ENCODE assay signal across 21 cellular contexts in genomic region chr20:41080866-41081265, GRCh38. TPM values are rescaled to one million over a fixed set of nuclear protein-coding genes. Genes with fewer than 3 reads are reported as not detected.
DNase-seq lines count a peak whose midpoint lies in the region; ATAC-seq and TF ChIP-seq lines count a peak whose summit lies in the region.
"Had no signal": no experiment of that assay in that cellular context is flagged by ENCODE, and none has a peak within 500 bp of the region (broad histone marks: within the 10 kb centered on the region; RNA-seq: fewer than 3 reads in every experiment).

No MANE protein-coding gene starts in this region.

- no peak overlapping the region for H3K4me3 ChIP-seq in fibroblast of lung (replicated peaks in 1 of 4; ENCODE audit: control extremely low read depth in 1 of 4, insufficient read depth in 1 of 4, low read depth in 3 of 4, low read length in 4 of 4)
- no peak overlapping the region for H3K4me3 ChIP-seq in uterus
- H3K4me3 ChIP-seq: BLaER1 treated with 17β-estradiol and CSF1 and Interleukin-3, amounts not matched to agents 10 nM and 100 nM; upper lobe of left lung had no signal

- DNase-seq in activated naive CD4-positive, alpha-beta T cell treated with anti-CD3 and anti-CD28 coated beads, Interleukin-2, amount 10 ng/mL, durations not matched to agents 7 days and 5 days, result no peak
- DNase-seq in T-helper 17 cell (no peak), fibroblast of lung (ENCODE audit: low read depth in 2 of 2) (peak; percentile 36 to 67), GM19240 (ENCODE audit: insufficient read length, low spot score) (no peak), omental fat pad (ENCODE audit: low spot score) (no peak), uterus (no peak)
- DNase-seq: activated CD4-positive, alpha-beta T cell treated with anti-CD3 and anti-CD28 coated beads, Interleukin-2, amount 50 U/mL, for 48 hours; activated T-cell treated with anti-CD3 and anti-CD28 coated beads for 4 hours; Calu3; head of caudate nucleus; NCI-H1105 treated with DMSO at 0.1 percent for 48 hours; NCI-H2029 treated with DMSO at 0.1 percent for 48 hours; NCI-H345; NCI-H774; nucleus accumbens; upper lobe of left lung had no signal

- ATAC-seq in T-helper 17 cell (no peak), omental fat pad (ENCODE audit: low FRiP score) (no peak)
- no peak for ATAC-seq in stimulated activated memory B cell treated with anti-CD40 and anti-IgM and Interleukin-4, amounts not matched to agents 10 μg/mL and 1 μg/mL and 100 μg/mL, for 72 hours

- H3K36me3 ChIP-seq in fibroblast of lung (ENCODE audit: control insufficient read depth, insufficient read depth, low read length) (peaks cover 13% of the 10 kb centered on the region), uterus (no peaks in the 10 kb centered on the region)

- H3K27ac ChIP-seq in fibroblast of lung (ENCODE audit: insufficient read depth, low read length) (no peak overlapping the region), uterus (no peak overlapping the region)
- H3K27ac ChIP-seq: BLaER1 treated with 17β-estradiol and CSF1 and Interleukin-3, amounts not matched to agents 10 nM and 100 nM; HL-60 had no signal

- H3K27me3 Mint-ChIP-seq in activated naive CD4-positive, alpha-beta T cell treated with anti-CD3 and anti-CD28 coated beads, Interleukin-2, amount 50 U/mL, for 24 hours, result no peaks in the 10 kb centered on the region
- H3K27me3 Mint-ChIP-seq in activated naive CD4-positive, alpha-beta T cell treated with anti-CD3 and anti-CD28 coated beads, Interleukin-2, amount 10 ng/mL, durations not matched to agents 7 days and 5 days, result no peaks in the 10 kb centered on the region
- no peaks in the 10 kb centered on the region for H3K27me3 Mint-ChIP-seq in T-helper 17 cell
- H3K27me3 Mint-ChIP-seq in stimulated activated memory B cell treated with anti-CD40 and anti-IgM and Interleukin-4, amounts not matched to agents 10 μg/mL and 1 μg/mL and 100 μg/mL, for 72 hours, result no peaks in the 10 kb centered on the region
- H3K27me3 Mint-ChIP-seq: brain had no signal

- peaks cover 60% of the 10 kb centered on the region for H3K4me1 Mint-ChIP-seq in activated naive CD4-positive, alpha-beta T cell treated with anti-CD3 and anti-CD28 coated beads, Interleukin-2, amount 50 U/mL, for 24 hours
- H3K4me1 Mint-ChIP-seq in activated naive CD4-positive, alpha-beta T cell treated with anti-CD3 and anti-CD28 coated beads, Interleukin-2, amount 10 ng/mL, durations not matched to agents 7 days and 5 days, result peaks cover 45% of the 10 kb centered on the region
- peaks cover 42% of the 10 kb centered on the region for H3K4me1 Mint-ChIP-seq in T-helper 17 cell
- peaks cover 25% of the 10 kb centered on the region for H3K4me1 Mint-ChIP-seq in stimulated activated memory B cell treated with anti-CD40 and anti-IgM and Interleukin-4, amounts not matched to agents 10 μg/mL and 1 μg/mL and 100 μg/mL, for 72 hours

- intact Hi-C loops in uterus (cut with DNase I; ENCODE audit: low total_unique reads), result no loop called here

- no peaks in the 10 kb centered on the region for H3K27me3 ChIP-seq in fibroblast of lung (ENCODE audit: control insufficient read depth, insufficient read depth, low read length)
- H3K27me3 ChIP-seq in uterus, result no peaks in the 10 kb centered on the region
- H3K27me3 ChIP-seq: BLaER1 treated with 17β-estradiol and CSF1 and Interleukin-3, amounts not matched to agents 10 nM and 100 nM; upper lobe of left lung had no signal

- CTCF ChIA-PET in activated naive CD4-positive, alpha-beta T cell treated with anti-CD3 and anti-CD28 coated beads, Interleukin-2, amount 10 ng/mL, durations not matched to agents 7 days and 5 days (lab: Charles Lee), result interaction anchor here (8.7 kb wide), 1 partner anchor 90 kb away, joined by 53 read pairs; no protein-coding TSS in a partner anchor

- no peaks in the 10 kb centered on the region for H4K20me1 ChIP-seq in fibroblast of lung (ENCODE audit: control insufficient read depth, extremely low read depth, insufficient read depth, low read length)

- no peaks in the 10 kb centered on the region for H3K9me3 ChIP-seq in T-helper 17 cell (ENCODE audit: control insufficient read depth, low read length, poor library complexity, severe bottlenecking)
- H3K9me3 ChIP-seq in fibroblast of lung (ENCODE audit: control insufficient read depth, insufficient read depth, low read depth, low read length), result no peaks in the 10 kb centered on the region
- no peaks in the 10 kb centered on the region for H3K9me3 ChIP-seq in uterus
- H3K9me3 ChIP-seq: BLaER1 treated with 17β-estradiol and CSF1 and Interleukin-3, amounts not matched to agents 10 nM and 100 nM; upper lobe of left lung had no signal

- H3K9me3 Mint-ChIP-seq in activated naive CD4-positive, alpha-beta T cell treated with anti-CD3 and anti-CD28 coated beads, Interleukin-2, amount 50 U/mL, for 24 hours, result no peaks in the 10 kb centered on the region
- no peaks in the 10 kb centered on the region for H3K9me3 Mint-ChIP-seq in activated naive CD4-positive, alpha-beta T cell treated with anti-CD3 and anti-CD28 coated beads, Interleukin-2, amount 10 ng/mL, durations not matched to agents 7 days and 5 days
- H3K9me3 Mint-ChIP-seq in stimulated activated memory B cell treated with anti-CD40 and anti-IgM and Interleukin-4, amounts not matched to agents 10 μg/mL and 1 μg/mL and 100 μg/mL, for 72 hours, result no peaks in the 10 kb centered on the region
- H3K9me3 Mint-ChIP-seq: brain had no signal

- H3K9ac ChIP-seq in fibroblast of lung (ENCODE audit: insufficient read depth, low read length), result no peak overlapping the region
- H3K9ac ChIP-seq: BLaER1 treated with 17β-estradiol and CSF1 and Interleukin-3, amounts not matched to agents 10 nM and 100 nM had no signal

- H3K27ac Mint-ChIP-seq in activated naive CD4-positive, alpha-beta T cell treated with anti-CD3 and anti-CD28 coated beads, Interleukin-2, amount 50 U/mL, for 24 hours, result peak overlapping the region; percentile 48
- no peak overlapping the region for H3K27ac Mint-ChIP-seq in activated naive CD4-positive, alpha-beta T cell treated with anti-CD3 and anti-CD28 coated beads, Interleukin-2, amount 10 ng/mL, durations not matched to agents 7 days and 5 days
- H3K27ac Mint-ChIP-seq in T-helper 17 cell, result peak overlapping the region; percentile 82
- peak overlapping the region; percentile 25 for H3K27ac Mint-ChIP-seq in stimulated activated memory B cell treated with anti-CD40 and anti-IgM and Interleukin-4, amounts not matched to agents 10 μg/mL and 1 μg/mL and 100 μg/mL, for 72 hours

- H3K4me2 ChIP-seq in fibroblast of lung (ENCODE audit: extremely low read depth, insufficient read depth, low read length), result no peak overlapping the region
- H3K4me2 ChIP-seq: BLaER1 treated with 17β-estradiol and CSF1 and Interleukin-3, amounts not matched to agents 10 nM and 100 nM had no signal

- peaks cover 6% of the 10 kb centered on the region for H3K4me1 ChIP-seq in fibroblast of lung (ENCODE audit: control insufficient read depth, extremely low read depth, insufficient read depth, low read length)
- no peaks in the 10 kb centered on the region for H3K4me1 ChIP-seq in uterus

- no peak overlapping the region for H3K4me3 Mint-ChIP-seq in activated naive CD4-positive, alpha-beta T cell treated with anti-CD3 and anti-CD28 coated beads, Interleukin-2, amount 50 U/mL, for 24 hours
- no peak overlapping the region for H3K4me3 Mint-ChIP-seq in activated naive CD4-positive, alpha-beta T cell treated with anti-CD3 and anti-CD28 coated beads, Interleukin-2, amount 10 ng/mL, durations not matched to agents 7 days and 5 days
- H3K4me3 Mint-ChIP-seq in T-helper 17 cell, result no peak overlapping the region
- no peak overlapping the region for H3K4me3 Mint-ChIP-seq in stimulated activated memory B cell treated with anti-CD40 and anti-IgM and Interleukin-4, amounts not matched to agents 10 μg/mL and 1 μg/mL and 100 μg/mL, for 72 hours
- H3K4me3 Mint-ChIP-seq: brain had no signal

- peaks cover 22% of the 10 kb centered on the region for H3K79me2 ChIP-seq in fibroblast of lung (ENCODE audit: control insufficient read depth, insufficient read depth, low read length)

- H3K36me3 Mint-ChIP-seq in activated naive CD4-positive, alpha-beta T cell treated with anti-CD3 and anti-CD28 coated beads, Interleukin-2, amount 50 U/mL, for 24 hours, result peaks cover 28% of the 10 kb centered on the region
- H3K36me3 Mint-ChIP-seq in activated naive CD4-positive, alpha-beta T cell treated with anti-CD3 and anti-CD28 coated beads, Interleukin-2, amount 10 ng/mL, durations not matched to agents 7 days and 5 days, result peaks cover 69% of the 10 kb centered on the region
- H3K36me3 Mint-ChIP-seq in T-helper 17 cell (ENCODE audit: low read depth), result peaks cover 20% of the 10 kb centered on the region
- peaks cover 69% of the 10 kb centered on the region for H3K36me3 Mint-ChIP-seq in stimulated activated memory B cell treated with anti-CD40 and anti-IgM and Interleukin-4, amounts not matched to agents 10 μg/mL and 1 μg/mL and 100 μg/mL, for 72 hours

- no peak overlapping the region for H2AFZ ChIP-seq in fibroblast of lung (ENCODE audit: low read length)

- TF ChIP-seq POLR2A in uterus (IDR thresholded peaks at IDR 0.05), result no peak

- TF ChIP-seq CTCF in fibroblast of lung (conservative IDR thresholded peaks at IDR 0.05 in 1 of 2, IDR thresholded peaks at IDR 0.05 in 1 of 2; ENCODE audit: low read depth in 1 of 2, low read length in 2 of 2) (no peak), omental fat pad (IDR thresholded peaks at IDR 0.05) (no peak), uterus (IDR thresholded peaks at IDR 0.05) (no peak)

RNA-seq across cellular contexts. Expression of gene TOP1, which starts 52.2 kb away (rescaled TPM):
- total RNA-seq in T-helper 17 cell (10 to 100 TPM; 37.4 to 44.4 TPM), fibroblast of lung (27.0 and 35.3 TPM in 2 replicates), omental fat pad (10 to 100 TPM; 27.6 to 70.6 (median 40.4) TPM), uterus (10 to 100 TPM; 20.5 to 47.1 (median 35.4) TPM)
- 18.4 and 36.0 TPM in 2 replicates for polyA plus RNA-seq in fibroblast of lung
- polyA plus RNA-seq in fibroblast of lung (2012), result 59.0 and 106 TPM in 2 replicates
- 7.2 and 9.9 TPM in 2 replicates for polyA minus RNA-seq in fibroblast of lung (ENCODE audit: low replicate concordance)

RNA-seq across cellular contexts. Expression of gene PLCG1, which starts 56.5 kb away (rescaled TPM):
- total RNA-seq in T-helper 17 cell (100 to 1,000 TPM; 420 to 428 TPM), fibroblast of lung (63.9 and 86.2 TPM in 2 replicates), omental fat pad (100 to 1,000 TPM in 1 of 4 donors, 10 to 100 TPM in 3; 43.9 to 189 (median 63.1) TPM), uterus (100 to 1,000 TPM in 3 of 4 donors, 10 to 100 TPM in 1; 38.8 to 180 (median 138) TPM)
- 24.5 and 27.6 TPM in 2 replicates for polyA plus RNA-seq in fibroblast of lung
- polyA plus RNA-seq in fibroblast of lung (2012), result 33.8 and 34.2 TPM in 2 replicates
- 162 and 174 TPM in 2 replicates for polyA minus RNA-seq in fibroblast of lung (ENCODE audit: low replicate concordance)

Comparison
In these comparisons a context has a peak if more than half of its experiments do, and no peak if none do; other contexts are left out.
1. DNase-seq: peak in fibroblast of lung (2 of 2); none in activated naive CD4-positive, alpha-beta T cell treated with anti-CD3 and anti-CD28 coated beads, Interleukin-2, amount 10 ng/mL, durations not matched to agents 7 days and 5 days (single experiment), T-helper 17 cell (0 of 3), GM19240 (single experiment), omental fat pad (single experiment) and uterus (0 of 2).